Comparison of ENCODE assay signal across 16 cellular contexts in the genomic region with DNA sequence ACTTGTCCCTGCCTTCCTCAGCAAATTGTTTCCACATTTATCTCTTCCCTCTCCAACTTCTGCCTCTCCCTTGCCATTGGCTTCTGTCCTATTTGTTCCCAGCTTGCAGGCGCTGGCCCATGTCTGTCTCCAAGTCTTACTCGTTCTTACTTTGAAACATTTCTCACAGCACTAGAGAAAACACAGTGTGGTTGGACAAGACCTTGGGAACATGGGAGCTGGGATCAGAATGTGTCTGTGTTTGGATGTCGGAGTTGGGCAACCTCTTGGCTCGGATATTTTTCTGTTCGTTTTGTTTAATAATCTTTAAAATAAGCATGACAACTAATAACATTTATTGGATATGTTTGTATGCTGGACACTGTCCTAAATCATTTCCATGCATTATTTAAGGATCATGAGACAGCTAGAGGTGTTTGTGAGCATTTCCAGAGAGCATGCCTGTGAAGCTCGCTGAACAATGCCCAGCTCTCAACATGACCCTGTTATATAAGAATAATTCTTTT. TPM values are rescaled to one million over a fixed set of nuclear protein-coding genes. Genes with fewer than 3 reads are reported as not detected.
DNase-seq lines count a peak whose midpoint lies in the region; ATAC-seq and TF ChIP-seq lines count a peak whose summit lies in the region.
"Had no signal": no experiment of that assay in that cellular context is flagged by ENCODE, and none has a peak within 500 bp of the region (broad histone marks: within the 10 kb centered on the region; RNA-seq: fewer than 3 reads in every experiment).

No MANE protein-coding gene starts in this region.

- H3K4me3 ChIP-seq in gastroesophageal sphincter (no peak overlapping the region), muscle layer of colon (ENCODE audit: low read depth in 1 of 2, low read length in 2 of 2) (no peak overlapping the region), stomach (no peak overlapping the region)

- CTCF ChIA-PET in RWPE1 (lab: Yijun Ruan, JAX), result no interaction called here

- no peaks in the 10 kb centered on the region for H3K9me3 ChIP-seq in gastroesophageal sphincter
- H3K9me3 ChIP-seq in muscle layer of colon (ENCODE audit: low read length), result no peaks in the 10 kb centered on the region
- H3K9me3 ChIP-seq in stomach, result no peaks in the 10 kb centered on the region

- WGBS in gastroesophageal sphincter (ENCODE audit: low coverage in 1 of 2), 2 donors, result 8 to 19% methylated on average over 4 to 6 of the region's 6 CpGs
- WGBS in stomach, 5 donors, result 58 to 79% (median 66%) methylated on average over 6 of the region's 6 CpGs

- no peak for TF ChIP-seq CTCF in gastroesophageal sphincter (IDR thresholded peaks at IDR 0.05)
- no peak for TF ChIP-seq CTCF in RWPE1 (conservative IDR thresholded peaks at IDR 0.05; ENCODE audit: low read depth)
- no peak for TF ChIP-seq CTCF in stomach (IDR thresholded peaks at IDR 0.05)
- TF ChIP-seq CTCF in glutamatergic neuron (IDR thresholded peaks at IDR 0.05; ENCODE audit: partially characterized antibody, unreplicated experiment), result no peak

- H3K27ac Mint-ChIP-seq in glutamatergic neuron (ENCODE audit: unreplicated experiment), result no peak overlapping the region
- H3K27ac Mint-ChIP-seq: activated CD4-positive, alpha-beta T cell treated with anti-CD3 and anti-CD28 coated beads for 36 hours; activated T-cell treated with anti-CD3 and anti-CD28 coated beads, Interleukin-2, amount 50 U/mL, for 24 hours; T-helper 1 cell treated with Interleukin-12 subunit alpha and Interleukin-12 subunit beta and Interleukin-4 antibody, amounts not matched to agents 30 μg/mL and 1 μg/mL, for 36 hours had no signal

- H3K27me3 ChIP-seq in gastroesophageal sphincter (no peaks in the 10 kb centered on the region), muscle layer of colon (ENCODE audit: control insufficient read depth in 1 of 2, insufficient read depth in 2 of 2, low read length in 2 of 2) (no peaks in the 10 kb centered on the region), stomach (no peaks in the 10 kb centered on the region)

- H3K9ac ChIP-seq in muscle layer of colon (ENCODE audit: low read length), result no peak overlapping the region

- peak overlapping the region; percentile 79 to 97 (median 86) for H3K27ac ChIP-seq in gastroesophageal sphincter
- H3K27ac ChIP-seq in muscle layer of colon (ENCODE audit: low read depth, low read length), result peak overlapping the region; percentile 32
- H3K27ac ChIP-seq in RWPE1, result no peak overlapping the region
- peak overlapping the region in 1 of 5 donors; percentile 39 for H3K27ac ChIP-seq in stomach

- no peaks in the 10 kb centered on the region for H3K36me3 ChIP-seq in gastroesophageal sphincter
- H3K36me3 ChIP-seq in muscle layer of colon (ENCODE audit: insufficient read depth, low read length), result no peaks in the 10 kb centered on the region
- no peaks in the 10 kb centered on the region for H3K36me3 ChIP-seq in stomach

- intact Hi-C loops in Right ventricle myocardium inferior (cut with DNase I) (no loop called here), cardiac septum (cut with DNase I) (no loop called here), stomach (cut with DNase I; ENCODE audit: low total_unique reads) (no loop called here)

- TF ChIP-seq POLR2A in gastroesophageal sphincter (IDR thresholded peaks at IDR 0.05), result no peak
- no peak for TF ChIP-seq POLR2A in stomach (IDR thresholded peaks at IDR 0.05)

- peaks cover 5% of the 10 kb centered on the region for H3K9me3 Mint-ChIP-seq in glutamatergic neuron (ENCODE audit: unreplicated experiment)
- H3K9me3 Mint-ChIP-seq: activated T-cell treated with anti-CD3 and anti-CD28 coated beads, Interleukin-2, amount 50 U/mL, for 24 hours; T-helper 1 cell treated with Interleukin-12 subunit alpha and Interleukin-12 subunit beta and Interleukin-4 antibody, amounts not matched to agents 30 μg/mL and 1 μg/mL, for 36 hours had no signal

- no peak overlapping the region for H3K4me3 Mint-ChIP-seq in glutamatergic neuron (ENCODE audit: unreplicated experiment)
- H3K4me3 Mint-ChIP-seq: activated CD4-positive, alpha-beta T cell treated with anti-CD3 and anti-CD28 coated beads for 36 hours; activated T-cell treated with anti-CD3 and anti-CD28 coated beads, Interleukin-2, amount 50 U/mL, for 24 hours; T-helper 1 cell treated with Interleukin-12 subunit alpha and Interleukin-12 subunit beta and Interleukin-4 antibody, amounts not matched to agents 30 μg/mL and 1 μg/mL, for 36 hours had no signal

- TF ChIP-seq EP300 in gastroesophageal sphincter (IDR thresholded peaks at IDR 0.05), result peak; percentile 22
- no peak for TF ChIP-seq EP300 in stomach (IDR thresholded peaks at IDR 0.05)

- H3K36me3 Mint-ChIP-seq in glutamatergic neuron (ENCODE audit: unreplicated experiment), result peaks cover 6% of the 10 kb centered on the region

- H3K27me3 Mint-ChIP-seq in glutamatergic neuron (ENCODE audit: unreplicated experiment), result peaks cover 3% of the 10 kb centered on the region
- H3K27me3 Mint-ChIP-seq: activated CD4-positive, alpha-beta T cell treated with anti-CD3 and anti-CD28 coated beads for 36 hours; activated T-cell treated with anti-CD3 and anti-CD28 coated beads, Interleukin-2, amount 50 U/mL, for 24 hours had no signal

- POLR2A ChIA-PET in RWPE1 (lab: Yijun Ruan, JAX; ENCODE audit: low non-redundant PET), result no interaction called here

- H3K4me1 Mint-ChIP-seq in glutamatergic neuron (ENCODE audit: low read depth, unreplicated experiment), result peaks cover 5% of the 10 kb centered on the region

- ATAC-seq in Right ventricle myocardium inferior, result peak; percentile 87
- ATAC-seq in gastroesophageal sphincter, result peak; percentile 92
- ATAC-seq: activated CD4-positive, alpha-beta T cell treated with anti-CD3 and anti-CD28 coated beads for 36 hours; Panc1 had no signal

- H3K4me1 ChIP-seq in gastroesophageal sphincter, result peaks cover 5 to 73% (median 18%) of the 10 kb centered on the region in 3 donors
- peaks cover 22% of the 10 kb centered on the region for H3K4me1 ChIP-seq in muscle layer of colon (ENCODE audit: insufficient read depth, low read length)
- H3K4me1 ChIP-seq in stomach, result peaks cover 4 to 37% (median 17%) of the 10 kb centered on the region in 4 donors

- DNase-seq in Right ventricle myocardium inferior (ENCODE audit: missing footprints) (no peak), cardiac septum (ENCODE audit: low spot score) (no peak), H4 (ENCODE audit: low spot score) (no peak), RWPE1 (ENCODE audit: low spot score) (no peak), stomach (no peak), glutamatergic neuron (no peak)
- DNase-seq: activated CD4-positive, alpha-beta T cell treated with anti-CD3 and anti-CD28 coated beads for 36 hours; activated T-cell treated with anti-CD3 and anti-CD28 coated beads, Interleukin-2, amount 50 U/mL, for 24 hours; amygdala; cortex of kidney; NCI-H1092 treated with DMSO at 0.1 percent for 48 hours; NCI-H446 had no signal

RNA-seq across cellular contexts. Expression of a gene that starts 5.9 kb away (rescaled TPM):
- total RNA-seq in Right ventricle myocardium inferior, result 29.1 TPM
- total RNA-seq in cardiac septum, result 38.9 TPM
- 100 to 1,000 TPM in 1 of 4 donors, 10 to 100 TPM in 3; 60.0 to 132 (median 71.2) TPM for total RNA-seq in gastroesophageal sphincter
- 28.7 and 31.2 TPM in 2 replicates for total RNA-seq in H4 (2014; rRNA removed; shearing (Covaris generic))
- 100 to 1,000 TPM in 1 of 5 donors, 10 to 100 TPM in 4; 50.7 to 216 (median 66.5) TPM for total RNA-seq in stomach
- polyA plus RNA-seq in stomach, result 1 to 10 TPM; 5.9 to 9.1 (median 8.4) TPM
- 64.6 TPM for total RNA-seq in glutamatergic neuron (ENCODE audit: unreplicated experiment)

RNA-seq across cellular contexts. Expression of a gene that starts 29.6 kb away (rescaled TPM):
- total RNA-seq in Right ventricle myocardium inferior (69.1 TPM), cardiac septum (88.7 TPM), gastroesophageal sphincter (100 to 1,000 TPM in 1 of 4 donors, 10 to 100 TPM in 3; 69.0 to 117 (median 80.8) TPM), stomach (100 to 1,000 TPM in 4 of 5 donors, 10 to 100 TPM in 1; 39.1 to 321 (median 133) TPM), glutamatergic neuron (ENCODE audit: unreplicated experiment) (231 TPM)
- total RNA-seq in H4 (2014; rRNA removed; shearing (Covaris generic)), result 543 and 644 TPM in 2 replicates
- polyA plus RNA-seq in stomach, result 100 to 1,000 TPM; 128 to 148 (median 129) TPM
